Comparison of ENCODE assay signal across 7 cellular contexts in the genomic region with DNA sequence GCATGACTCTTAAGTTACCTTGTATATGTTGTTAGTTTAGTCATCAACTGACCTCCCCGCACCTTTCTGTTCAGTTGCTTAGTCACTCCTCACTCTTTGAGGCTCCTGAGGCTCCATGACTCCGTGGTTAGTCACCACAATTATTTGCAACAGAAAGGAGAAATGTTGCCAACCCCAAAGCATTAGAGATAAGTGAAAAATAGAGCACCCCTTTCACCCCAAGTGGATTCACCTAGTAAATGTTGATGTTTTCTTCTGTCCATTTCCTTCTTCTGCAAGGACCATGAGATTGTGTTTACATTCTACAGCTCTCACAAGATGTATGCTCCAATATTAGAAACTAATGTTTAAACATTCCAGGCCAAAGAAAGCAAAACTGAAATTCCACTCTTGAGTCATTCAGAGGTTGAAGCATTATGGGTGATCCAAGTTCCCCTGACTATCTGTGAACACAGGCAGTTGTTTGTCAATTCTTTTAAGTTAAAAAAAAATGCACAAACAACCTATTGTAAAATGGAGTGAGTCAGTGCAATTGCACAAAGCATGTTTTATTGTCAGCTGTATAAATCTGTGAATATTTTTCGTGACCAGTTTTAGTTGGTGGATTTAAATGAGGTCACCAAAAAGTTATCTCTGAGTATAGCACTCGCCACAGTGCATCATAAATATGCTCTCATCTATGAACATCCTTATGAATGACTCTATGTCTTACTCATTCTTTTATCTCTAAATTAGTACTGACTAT.
DNase-seq lines count a peak whose midpoint lies in the region; ATAC-seq and TF ChIP-seq lines count a peak whose summit lies in the region.

No MANE protein-coding gene starts in this region.

- no peak for TF ChIP-seq POLR2A in stomach (IDR thresholded peaks at IDR 0.05)

- peak overlapping the region in 2 of 5 donors; percentile 12 to 14 for H3K27ac ChIP-seq in stomach

- H3K4me1 Mint-ChIP-seq in activated CD8-positive, alpha-beta T cell treated with anti-CD3 and anti-CD28 coated beads, Interleukin-2, amount 10 ng/mL, durations not matched to agents 7 days and 5 days (ENCODE audit: low read depth) = no peaks in the 10 kb centered on the region

- intact Hi-C loops in stomach (cut with DNase I; ENCODE audit: low total_unique reads) = no loop called here

- no peak overlapping the region for H3K4me3 ChIP-seq in retinal pigment epithelial cell (ENCODE audit: low read length)
- H3K4me3 ChIP-seq in stomach = no peak overlapping the region

- no peaks in the 10 kb centered on the region for H3K9me3 Mint-ChIP-seq in activated CD8-positive, alpha-beta T cell treated with anti-CD3 and anti-CD28 coated beads, Interleukin-2, amount 10 ng/mL, durations not matched to agents 7 days and 5 days (ENCODE audit: insufficient read depth)

- peak; percentile 53 for ATAC-seq in GM19467 (IDR thresholded peaks at IDR 0.05; ENCODE audit: unreplicated experiment)
- peak; percentile 49 for ATAC-seq in HG03565 (IDR thresholded peaks at IDR 0.05; ENCODE audit: unreplicated experiment)
- ATAC-seq in activated CD8-positive, alpha-beta T cell treated with anti-CD3 and anti-CD28 coated beads, Interleukin-2, amount 10 ng/mL, durations not matched to agents 7 days and 5 days = no peak

- H3K4me3 Mint-ChIP-seq in activated CD8-positive, alpha-beta T cell treated with anti-CD3 and anti-CD28 coated beads, Interleukin-2, amount 10 ng/mL, durations not matched to agents 7 days and 5 days = no peak overlapping the region

- H3K36me3 ChIP-seq in stomach = no peaks in the 10 kb centered on the region

- TF ChIP-seq CTCF in retinal pigment epithelial cell (conservative IDR thresholded peaks at IDR 0.05; ENCODE audit: low read depth, low read length) (no peak), stomach (IDR thresholded peaks at IDR 0.05) (no peak)

- WGBS in stomach, 5 donors = 27 to 41% (median 29%) methylated on average over 4 of the region's 4 CpGs

- H3K27ac Mint-ChIP-seq in activated CD8-positive, alpha-beta T cell treated with anti-CD3 and anti-CD28 coated beads, Interleukin-2, amount 10 ng/mL, durations not matched to agents 7 days and 5 days = no peak overlapping the region

- H3K4me1 ChIP-seq in stomach = no peaks in the 10 kb centered on the region

- no peak for TF ChIP-seq EP300 in stomach (IDR thresholded peaks at IDR 0.05)

- no peaks in the 10 kb centered on the region for H3K36me3 Mint-ChIP-seq in activated CD8-positive, alpha-beta T cell treated with anti-CD3 and anti-CD28 coated beads, Interleukin-2, amount 10 ng/mL, durations not matched to agents 7 days and 5 days (ENCODE audit: low read depth)

- no peaks in the 10 kb centered on the region for H3K9me3 ChIP-seq in stomach

- no peaks in the 10 kb centered on the region for H3K27me3 ChIP-seq in stomach

- POLR2A ChIA-PET in activated CD8-positive, alpha-beta T cell treated with anti-CD3 and anti-CD28 coated beads, Interleukin-2, amount 10 ng/mL, durations not matched to agents 7 days and 5 days (lab: Charles Lee) = no interaction called here

- CTCF ChIA-PET in activated CD8-positive, alpha-beta T cell treated with anti-CD3 and anti-CD28 coated beads, Interleukin-2, amount 10 ng/mL, durations not matched to agents 7 days and 5 days (lab: Charles Lee) = no interaction called here

- no peaks in the 10 kb centered on the region for H3K27me3 Mint-ChIP-seq in activated CD8-positive, alpha-beta T cell treated with anti-CD3 and anti-CD28 coated beads, Interleukin-2, amount 10 ng/mL, durations not matched to agents 7 days and 5 days (ENCODE audit: low read depth)

- DNase-seq in dermis blood vessel endothelial cell (peak; percentile 88), retinal pigment epithelial cell (ENCODE audit: low read depth) (peak; percentile 78), DMS 273 (lab: John Stamatoyannopoulos, UW; ENCODE audit: unreplicated experiment) (no peak), stomach (no peak)
- DNase-seq in activated CD8-positive, alpha-beta T cell treated with anti-CD3 and anti-CD28 coated beads, Interleukin-2, amount 10 ng/mL, durations not matched to agents 7 days and 5 days = no peak

Comparison
In these comparisons a context has a peak if more than half of its experiments do, and no peak if none do; other contexts are left out.
1. DNase-seq: peak in dermis blood vessel endothelial cell (single experiment) and retinal pigment epithelial cell (single experiment); none in DMS 273 (single experiment), activated CD8-positive, alpha-beta T cell treated with anti-CD3 and anti-CD28 coated beads, Interleukin-2, amount 10 ng/mL, durations not matched to agents 7 days and 5 days (single experiment) and stomach (single experiment).